1 cellular context compared by ENCODE assay signal in the genomic region with DNA sequence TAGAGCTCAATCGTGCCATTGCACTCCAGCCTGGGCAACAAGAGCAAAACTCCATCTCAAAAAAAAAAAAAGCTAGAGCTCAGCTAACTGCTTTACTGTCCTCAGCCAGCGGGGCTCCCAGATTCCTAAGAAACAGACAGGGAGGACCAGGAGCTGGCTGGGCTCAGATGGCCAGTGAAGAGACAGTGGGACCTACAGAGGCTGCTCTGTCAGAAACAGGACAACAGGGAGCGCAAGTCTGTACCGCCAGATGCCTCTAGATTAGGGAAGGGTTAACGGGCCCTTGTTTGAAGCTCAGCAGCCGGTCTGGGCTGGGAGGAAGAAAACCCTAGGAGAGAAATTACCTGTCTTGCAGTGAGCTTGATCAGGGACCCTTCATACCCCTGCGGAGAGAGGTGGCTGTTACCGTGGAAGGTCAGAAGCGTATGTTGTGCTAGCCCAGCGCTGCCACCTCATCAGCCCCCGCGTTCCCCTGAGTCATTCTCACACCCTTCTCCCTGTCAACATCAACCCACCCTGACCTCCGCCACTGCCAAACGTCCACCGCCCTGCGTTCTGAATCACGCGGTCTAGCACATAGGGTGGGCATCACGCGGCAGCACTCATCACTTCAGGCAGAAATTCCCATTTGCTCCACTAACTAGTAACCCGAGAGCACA.
A peak's percentile ranks its signal among the peaks of the same experiment; 100 is the strongest.
TF ChIP-seq lines count a peak whose summit lies in the region.

No MANE protein-coding gene starts in this region.

TF ChIP-seq in IMR-90, 13 proteins besides CTCF, POLR2A, EP300 and RAD21:
- no peak for TF ChIP-seq RCOR1 (IDR thresholded peaks at IDR 0.05; ENCODE audit: insufficient replicate concordance, low read length)
- TF ChIP-seq MAZ (IDR thresholded peaks at IDR 0.05; ENCODE audit: borderline replicate concordance, low read depth, low read length): peak; percentile 30; the same call in 1 of the 2 replicates
- TF ChIP-seq NFE2L2 (IDR thresholded peaks at IDR 0.05; ENCODE audit: low read depth, low read length): peak; percentile 37; the same call in 1 of the 2 replicates
- TF ChIP-seq BHLHE40 (IDR thresholded peaks at IDR 0.05; ENCODE audit: low read depth, low read length): peak; percentile 67
- TF ChIP-seq CHD1 (IDR thresholded peaks at IDR 0.05; ENCODE audit: low read depth, low read length): no peak
